18 cellular contexts compared by ENCODE assay signal in the genomic region with DNA sequence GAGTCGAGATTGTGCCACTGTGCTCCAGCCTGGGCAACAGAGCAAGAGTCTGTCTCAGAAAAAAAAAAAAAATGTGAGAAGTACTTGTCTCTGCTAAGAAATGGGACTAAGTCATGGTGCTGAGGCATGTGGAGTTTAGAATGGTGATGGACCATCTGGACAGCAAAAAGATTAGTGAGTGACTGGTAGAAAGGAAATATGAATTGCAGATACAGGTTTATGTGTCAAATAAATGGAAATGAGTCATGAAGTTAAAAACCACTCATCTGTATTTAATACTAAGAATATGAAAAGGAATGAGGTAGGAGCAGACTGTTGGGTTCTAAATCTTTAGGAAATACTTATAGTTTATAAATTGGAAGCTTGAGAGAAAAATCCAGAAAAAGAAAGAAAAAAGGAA.
"Had no signal": no experiment of that assay in that cellular context is flagged by ENCODE, and none has a peak within 500 bp of the region (broad histone marks: within the 10 kb centered on the region; RNA-seq: fewer than 3 reads in every experiment).

No MANE protein-coding gene starts in this region.

- DNase-seq: activated CD4-positive, alpha-beta T cell treated with anti-CD3 and anti-CD28 coated beads, Interleukin-2, amount 50 U/mL, for 1 hour; activated CD4-positive, CD25-positive, alpha-beta regulatory T cell; activated naive CD4-positive, alpha-beta T cell treated with anti-CD3 and anti-CD28 coated beads, Interleukin-2, amount 50 U/mL, for 16 hours; adrenal gland; effector memory CD8-positive, alpha-beta T cell; erythroblast; glutamatergic neuron; immature natural killer cell; mesenchymal stem cell; sigmoid colon; stimulated activated naive CD4-positive, alpha-beta T cell; substantia nigra; T-helper 2 cell had no signal

- ATAC-seq: effector memory CD8-positive, alpha-beta T cell had no signal

- H3K27me3 Mint-ChIP-seq: central memory CD8-positive, alpha-beta T cell; dendritic cell treated with granulocyte-macrophage colony-stimulating factor and Interleukin-4, amounts not matched to agents 40 ng/mL and 50 ng/mL, for 4 days; effector memory CD8-positive, alpha-beta T cell; type B pancreatic cell had no signal

- H3K27ac Mint-ChIP-seq: activated T-helper 2 cell treated with anti-CD3 and anti-CD28 coated beads, Interferon-gamma antibody, Interleukin-2, Interleukin-4, amounts not matched to agents 10 μg/mL and 5 μg/mL and 100 μg/mL, durations not matched to agents 14 hours and 24 hours and 36 hours; dendritic cell treated with granulocyte-macrophage colony-stimulating factor and Interleukin-4, amounts not matched to agents 40 ng/mL and 50 ng/mL, for 4 days; effector memory CD8-positive, alpha-beta T cell; immature natural killer cell; nephron; type B pancreatic cell had no signal

- H3K36me3 ChIP-seq: adrenal gland, sigmoid colon had no signal

- H3K27me3 ChIP-seq: adrenal gland, sigmoid colon had no signal

- H3K4me1 ChIP-seq: adrenal gland had no signal

- H3K36me3 Mint-ChIP-seq: type B pancreatic cell had no signal

- H3K4me1 Mint-ChIP-seq: central memory CD8-positive, alpha-beta T cell; immature natural killer cell; nephron had no signal

- H3K4me3 ChIP-seq: adrenal gland, sigmoid colon had no signal

- H3K4me3 Mint-ChIP-seq: central memory CD8-positive, alpha-beta T cell; dendritic cell treated with granulocyte-macrophage colony-stimulating factor and Interleukin-4, amounts not matched to agents 40 ng/mL and 50 ng/mL, for 4 days; effector memory CD8-positive, alpha-beta T cell; immature natural killer cell; nephron; type B pancreatic cell had no signal

- H3K27ac ChIP-seq: adrenal gland, sigmoid colon had no signal

- H3K9me3 ChIP-seq: adrenal gland, sigmoid colon had no signal

- H3K9me3 Mint-ChIP-seq: type B pancreatic cell had no signal
